ENCODE assay signal across 8 cellular contexts in genomic region chr11:130894322-130895025, GRCh38. TPM values are rescaled to one million over a fixed set of nuclear protein-coding genes. Genes with fewer than 3 reads are reported as not detected.
A peak's percentile ranks its signal among the peaks of the same experiment; 100 is the strongest.
DNase-seq lines count a peak whose midpoint lies in the region; ATAC-seq and TF ChIP-seq lines count a peak whose summit lies in the region.

No MANE protein-coding gene starts in this region.

- peak; percentile 83 for TF ChIP-seq CTCF in GM12874 (IDR thresholded peaks at IDR 0.05; ENCODE audit: insufficient read depth, low read depth, low read length)
- TF ChIP-seq CTCF in ascending aorta (IDR thresholded peaks at IDR 0.05), result peak; percentile 80 to 86 (median 81)

- ATAC-seq in HG02610 (IDR thresholded peaks at IDR 0.05; ENCODE audit: unreplicated experiment), result peak; percentile 87
- peak; percentile 45 for ATAC-seq in sciatic nerve
- no peak for ATAC-seq in HG02970 (IDR thresholded peaks at IDR 0.05; ENCODE audit: low FRiP score, unreplicated experiment)

- peaks cover 27 to 60% of the 10 kb centered on the region in 2 donors for H3K4me1 ChIP-seq in ascending aorta

- H3K9me3 ChIP-seq in ascending aorta, result no peaks in the 10 kb centered on the region

- DNase-seq in NCI-H1417 (lab: John Stamatoyannopoulos, UW) (peak; percentile 61 to 98 (median 87)), T-helper 2 cell (peak; percentile 23 to 74 (median 51)), ascending aorta (ENCODE audit: low spot score in 2 of 2) (peak in 1 of 2 donors; percentile 88), hippocampal formation (lab: John Stamatoyannopoulos, UW) (peak; percentile 66 to 76), sciatic nerve (ENCODE audit: low spot score) (peak; percentile 81)

- H3K4me3 ChIP-seq in ascending aorta, result no peak overlapping the region

- H3K27ac ChIP-seq in ascending aorta, result peak overlapping the region; percentile 86 to 93

- no peaks in the 10 kb centered on the region for H3K27me3 ChIP-seq in ascending aorta

- intact Hi-C loops in ascending aorta (cut with DNase I) (loop anchor here (1.0 to 5.0 kb wide), 6 partner anchors 32 to 582 kb away; partner anchors contain the start of gene ZBTB44), sciatic nerve (cut with DNase I) (no loop called here)

- H3K36me3 ChIP-seq in ascending aorta, result peaks cover 20 to 33% of the 10 kb centered on the region in 2 donors

RNA-seq across cellular contexts. Expression of gene SNX19, which starts 21.8 kb away (rescaled TPM):
- total RNA-seq in ascending aorta, result 137 TPM
- 50.7 TPM for total RNA-seq in sciatic nerve
